ENCODE assay signal across 8 cellular contexts in the genomic region with DNA sequence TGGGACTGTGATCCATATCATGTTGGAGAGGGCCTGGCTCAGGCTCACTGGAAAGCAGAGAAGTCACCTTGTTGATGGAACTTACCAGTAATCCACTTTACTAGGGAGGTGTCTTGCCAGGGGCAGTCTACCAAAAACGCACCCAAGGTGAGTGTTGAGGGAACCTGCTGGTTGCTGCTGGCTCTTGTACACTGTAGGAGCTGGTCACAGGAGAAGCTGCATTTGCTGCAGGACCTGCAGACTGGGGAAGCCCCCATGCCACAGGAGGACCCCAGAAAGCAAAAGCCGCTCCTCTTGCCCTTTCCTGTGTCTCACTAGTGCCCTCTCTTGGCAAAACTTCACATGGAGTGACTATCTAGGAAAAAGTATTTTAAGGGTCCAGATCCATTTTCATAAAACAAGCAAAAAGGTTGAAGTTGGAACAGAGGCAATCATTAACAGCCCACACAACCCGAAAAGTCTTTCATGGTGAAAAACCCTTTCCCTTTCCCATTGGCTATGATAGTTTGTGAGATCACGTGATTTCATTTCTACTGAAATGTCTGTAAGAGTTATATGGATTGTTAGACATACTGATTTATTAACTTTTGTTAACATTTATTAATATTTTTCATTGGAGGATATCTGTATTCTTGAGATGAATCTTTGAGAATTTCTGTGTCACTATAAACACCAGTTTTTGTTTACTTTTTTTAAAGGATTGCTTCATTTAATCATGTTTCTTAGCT. TPM values are rescaled to one million over a fixed set of nuclear protein-coding genes. Genes with fewer than 3 reads are reported as not detected.
DNase-seq lines count a peak whose midpoint lies in the region; ATAC-seq and TF ChIP-seq lines count a peak whose summit lies in the region.

No MANE protein-coding gene starts in this region.

- ATAC-seq in foreskin keratinocyte (no peak), gastrocnemius medialis (no peak), T-helper 17 cell (no peak)
- no peak for ATAC-seq in stimulated activated memory B cell treated with anti-CD40 and anti-IgM and Interleukin-4, amounts not matched to agents 10 μg/mL and 1 μg/mL and 100 μg/mL, for 72 hours

- TF ChIP-seq POLR2A in gastrocnemius medialis (IDR thresholded peaks at IDR 0.05): no peak

- no peaks in the 10 kb centered on the region for H3K4me1 ChIP-seq in SJCRH30
- H3K4me1 ChIP-seq in foreskin keratinocyte: no peaks in the 10 kb centered on the region
- peaks cover 6 to 39% of the 10 kb centered on the region in 2 donors for H3K4me1 ChIP-seq in gastrocnemius medialis

- H3K27ac ChIP-seq in SJCRH30 (no peak overlapping the region), foreskin keratinocyte (no peak overlapping the region), gastrocnemius medialis (no peak overlapping the region)

- in situ Hi-C loops in GM13977 (cut with MboI; ENCODE audit: low pct_unique_long_range_greater_than_20kb, low sequenced_read_pairs, unreplicated experiment) (no loop called here), gastrocnemius medialis (cut with MboI; ENCODE audit: low sequenced_read_pairs in 4 of 4) (loop anchor here in 2 of 4 donors (5.0 kb wide), 1 partner anchor 55 kb away; no protein-coding TSS in a partner anchor)

- H3K36me3 ChIP-seq in SJCRH30 (no peaks in the 10 kb centered on the region), gastrocnemius medialis (no peaks in the 10 kb centered on the region)

- H3K9me3 Mint-ChIP-seq in T-helper 2 cell treated with Interferon-gamma antibody and Interleukin-4, amounts not matched to agents 5 μg/mL and 100 μg/mL, for 36 hours: no peaks in the 10 kb centered on the region
- no peaks in the 10 kb centered on the region for H3K9me3 Mint-ChIP-seq in stimulated activated memory B cell treated with anti-CD40 and anti-IgM and Interleukin-4, amounts not matched to agents 10 μg/mL and 1 μg/mL and 100 μg/mL, for 72 hours

- intact Hi-C loops in gastrocnemius medialis (cut with DNase I; ENCODE audit: low total_unique reads): loop anchor here (1.0 kb wide), 1 partner anchor 59 kb away; a partner anchor contains a TSS

- no peaks in the 10 kb centered on the region for H3K27me3 ChIP-seq in SJCRH30
- H3K27me3 ChIP-seq in foreskin keratinocyte: no peaks in the 10 kb centered on the region
- H3K27me3 ChIP-seq in gastrocnemius medialis: no peaks in the 10 kb centered on the region

- H3K4me1 Mint-ChIP-seq in T-helper 2 cell treated with Interferon-gamma antibody and Interleukin-4, amounts not matched to agents 5 μg/mL and 100 μg/mL, for 36 hours (ENCODE audit: low read depth): no peaks in the 10 kb centered on the region
- H3K4me1 Mint-ChIP-seq in stimulated activated memory B cell treated with anti-CD40 and anti-IgM and Interleukin-4, amounts not matched to agents 10 μg/mL and 1 μg/mL and 100 μg/mL, for 72 hours: no peaks in the 10 kb centered on the region
- H3K4me1 Mint-ChIP-seq in T-helper 17 cell: no peaks in the 10 kb centered on the region

- H3K27me3 Mint-ChIP-seq in T-helper 2 cell treated with Interferon-gamma antibody and Interleukin-4, amounts not matched to agents 5 μg/mL and 100 μg/mL, for 36 hours (ENCODE audit: low read depth): peaks cover 25% of the 10 kb centered on the region
- peaks cover 15% of the 10 kb centered on the region for H3K27me3 Mint-ChIP-seq in stimulated activated memory B cell treated with anti-CD40 and anti-IgM and Interleukin-4, amounts not matched to agents 10 μg/mL and 1 μg/mL and 100 μg/mL, for 72 hours
- H3K27me3 Mint-ChIP-seq in T-helper 17 cell: peaks cover 28% of the 10 kb centered on the region

- H3K9me3 ChIP-seq in SJCRH30 (replicated peaks): no peaks in the 10 kb centered on the region
- no peaks in the 10 kb centered on the region for H3K9me3 ChIP-seq in gastrocnemius medialis
- H3K9me3 ChIP-seq in T-helper 17 cell (ENCODE audit: control insufficient read depth, low read length, poor library complexity, severe bottlenecking): no peaks in the 10 kb centered on the region

- no peaks in the 10 kb centered on the region for H3K36me3 Mint-ChIP-seq in T-helper 2 cell treated with Interferon-gamma antibody and Interleukin-4, amounts not matched to agents 5 μg/mL and 100 μg/mL, for 36 hours (ENCODE audit: low read depth)
- no peaks in the 10 kb centered on the region for H3K36me3 Mint-ChIP-seq in stimulated activated memory B cell treated with anti-CD40 and anti-IgM and Interleukin-4, amounts not matched to agents 10 μg/mL and 1 μg/mL and 100 μg/mL, for 72 hours
- H3K36me3 Mint-ChIP-seq in T-helper 17 cell (ENCODE audit: low read depth): peaks cover 5% of the 10 kb centered on the region

- DNase-seq in AG10803 (ENCODE audit: low read depth) (no peak), GM13977 (ENCODE audit: low spot score) (peak; percentile 38), SJCRH30 (peak; percentile 43 to 71), foreskin keratinocyte (peak in 1 of 2 donors; percentile 23), gastrocnemius medialis (no peak), T-helper 17 cell (no peak)
- no peak for DNase-seq in T-helper 2 cell treated with Interferon-gamma antibody and Interleukin-4, amounts not matched to agents 5 μg/mL and 100 μg/mL, for 36 hours (ENCODE audit: low spot score)

- H3K4me3 Mint-ChIP-seq in T-helper 2 cell treated with Interferon-gamma antibody and Interleukin-4, amounts not matched to agents 5 μg/mL and 100 μg/mL, for 36 hours: no peak overlapping the region
- H3K4me3 Mint-ChIP-seq in stimulated activated memory B cell treated with anti-CD40 and anti-IgM and Interleukin-4, amounts not matched to agents 10 μg/mL and 1 μg/mL and 100 μg/mL, for 72 hours: no peak overlapping the region
- H3K4me3 Mint-ChIP-seq in T-helper 17 cell: no peak overlapping the region

- peak; percentile 63 for TF ChIP-seq CTCF in AG10803 (conservative IDR thresholded peaks at IDR 0.05; ENCODE audit: low read length)
- TF ChIP-seq CTCF in GM13977 (IDR thresholded peaks at IDR 0.05; ENCODE audit: extremely low read depth, insufficient read depth, missing control alignments): peak; percentile 56
- peak; percentile 79 for TF ChIP-seq CTCF in foreskin keratinocyte (conservative IDR thresholded peaks at IDR 0.05)
- peak; percentile 42 to 70 (median 57) for TF ChIP-seq CTCF in gastrocnemius medialis (IDR thresholded peaks at IDR 0.05 in 4 of 5, conservative IDR thresholded peaks at IDR 0.05 in 1 of 5)

- H3K4me3 ChIP-seq in AG10803 (ENCODE audit: low read length) (no peak overlapping the region), SJCRH30 (no peak overlapping the region), gastrocnemius medialis (no peak overlapping the region)

- no peak overlapping the region for H3K27ac Mint-ChIP-seq in T-helper 2 cell treated with Interferon-gamma antibody and Interleukin-4, amounts not matched to agents 5 μg/mL and 100 μg/mL, for 36 hours
- H3K27ac Mint-ChIP-seq in stimulated activated memory B cell treated with anti-CD40 and anti-IgM and Interleukin-4, amounts not matched to agents 10 μg/mL and 1 μg/mL and 100 μg/mL, for 72 hours: no peak overlapping the region
- no peak overlapping the region for H3K27ac Mint-ChIP-seq in T-helper 17 cell

RNA-seq across cellular contexts. Expression of a gene that starts 59.2 kb away (rescaled TPM):
- total RNA-seq in SJCRH30 (2014; rRNA removed; shearing (Covaris generic)): 22.4 and 24.5 TPM in 2 replicates
- total RNA-seq in foreskin keratinocyte (15.6 and 17.1 TPM in 2 replicates), gastrocnemius medialis (10 to 100 TPM; 23.6 to 36.8 (median 28.0) TPM), T-helper 17 cell (under 1 TPM in 1 of 2 donors, not detected in 1; 0.05 TPM)
- polyA plus RNA-seq in foreskin keratinocyte: 2.2 and 2.5 TPM in 2 replicates

Comparison
In these comparisons a context has a peak if more than half of its experiments do, and no peak if none do; other contexts are left out.
1. DNase-seq: peak in GM13977 (single experiment) and SJCRH30 (2 of 2); none in AG10803 (single experiment), gastrocnemius medialis (0 of 2), T-helper 2 cell treated with Interferon-gamma antibody and Interleukin-4, amounts not matched to agents 5 μg/mL and 100 μg/mL, for 36 hours (single experiment) and T-helper 17 cell (0 of 3).
2. RNA of a gene that starts 59.2 kb away (total RNA-seq): 23.6 to 36.8 TPM in gastrocnemius medialis, 22.4 to 24.5 TPM in SJCRH30 and 15.6 to 17.1 TPM in foreskin keratinocyte; 0.05 TPM in T-helper 17 cell; every median in the first group is over 10 times any median in the second.
3. Peak in every context shown above with its lines, with median percentiles within 50 percentile points of each other: CTCF ChIP-seq.